In genomic region chr2:30695749-30696148, GRCh38 we compare ENCODE assay signal across 16 cellular contexts.
DNase-seq lines count a peak whose midpoint lies in the region; ATAC-seq and TF ChIP-seq lines count a peak whose summit lies in the region.
"Had no signal": no experiment of that assay in that cellular context is flagged by ENCODE, and none has a peak within 500 bp of the region (broad histone marks: within the 10 kb centered on the region; RNA-seq: fewer than 3 reads in every experiment).

No MANE protein-coding gene starts in this region.

- H3K4me3 ChIP-seq in right atrium auricular region (no peak overlapping the region), sigmoid colon (no peak overlapping the region), tibial nerve (no peak overlapping the region)
- H3K4me3 ChIP-seq: A549, GM23338 had no signal

- H3K27ac ChIP-seq in right atrium auricular region (no peak overlapping the region), sigmoid colon (no peak overlapping the region), tibial nerve (no peak overlapping the region)
- H3K27ac ChIP-seq: A549, C4-2B had no signal

- H3K36me3 ChIP-seq in right atrium auricular region (no peaks in the 10 kb centered on the region), sigmoid colon (no peaks in the 10 kb centered on the region), tibial nerve (no peaks in the 10 kb centered on the region)
- H3K36me3 ChIP-seq: BE2C had no signal

- intact Hi-C loops in left cardiac atrium (cut with DNase I): no loop called here
- intact Hi-C loops in sigmoid colon (cut with DNase I): no loop called here

- no peak for TF ChIP-seq CTCF in right atrium auricular region (IDR thresholded peaks at IDR 0.05)
- no peak for TF ChIP-seq CTCF in sigmoid colon (IDR thresholded peaks at IDR 0.05)
- no peak for TF ChIP-seq CTCF in tibial nerve (IDR thresholded peaks at IDR 0.05)

- WGBS in sigmoid colon, 2 donors: 74 to 82% methylated on average over 4 of the region's 4 CpGs
- WGBS in tibial nerve, 2 donors: 80 to 91% methylated on average over 4 of the region's 4 CpGs

- H3K27me3 ChIP-seq in right atrium auricular region (no peaks in the 10 kb centered on the region), sigmoid colon (no peaks in the 10 kb centered on the region), tibial nerve (no peaks in the 10 kb centered on the region)
- H3K27me3 ChIP-seq: BE2C had no signal

- ATAC-seq in left cardiac atrium (no peak), left lobe of liver (no peak)
- ATAC-seq: A549, GM23338 had no signal

- H3K9me3 ChIP-seq in right atrium auricular region (peaks cover 0 to 1% of the 10 kb centered on the region in 2 donors), sigmoid colon (no peaks in the 10 kb centered on the region), tibial nerve (peaks cover 0 to 14% (median 0%) of the 10 kb centered on the region in 4 donors)
- H3K9me3 ChIP-seq: BE2C had no signal

- H3K4me1 ChIP-seq in right atrium auricular region: peaks cover 0 to 16% of the 10 kb centered on the region in 2 donors
- H3K4me1 ChIP-seq in sigmoid colon: peaks cover 0 to 18% (median 8%) of the 10 kb centered on the region in 4 donors
- H3K4me1 ChIP-seq in tibial nerve: no peaks in the 10 kb centered on the region
- H3K4me1 ChIP-seq: A549, BE2C had no signal

- DNase-seq in right atrium auricular region (ENCODE audit: low spot score) (peak; percentile 30), left cardiac atrium (no peak), left lobe of liver (ENCODE audit: low spot score) (peak; percentile 21), sigmoid colon (peak; percentile 17), tibial nerve (ENCODE audit: low spot score in 2 of 2) (no peak), medulla oblongata (ENCODE audit: extremely low spot score) (no peak), DMS114 treated with DMSO at 0.1 percent for 48 hours (lab: John Stamatoyannopoulos, UW; ENCODE audit: unreplicated experiment) (no peak)
- DNase-seq: BE2C; CD4-positive, alpha-beta memory T cell; DMS153; DMS79 treated with DMSO at 0.1 percent for 48 hours; EL; H7 had no signal

- TF ChIP-seq POLR2A in sigmoid colon (IDR thresholded peaks at IDR 0.05) (no peak), tibial nerve (IDR thresholded peaks at IDR 0.05) (no peak)

- TF ChIP-seq EP300 in sigmoid colon (IDR thresholded peaks at IDR 0.05) (no peak), tibial nerve (IDR thresholded peaks at IDR 0.05) (no peak)

Comparison
In these comparisons a context has a peak if more than half of its experiments do, and no peak if none do; other contexts are left out.
1. DNase-seq: peak in right atrium auricular region (single experiment), left lobe of liver (single experiment) and sigmoid colon (single experiment); none in left cardiac atrium (single experiment), tibial nerve (0 of 2), medulla oblongata (single experiment) and DMS114 treated with DMSO at 0.1 percent for 48 hours (single experiment).